16 cellular contexts compared by ENCODE assay signal in the genomic region with DNA sequence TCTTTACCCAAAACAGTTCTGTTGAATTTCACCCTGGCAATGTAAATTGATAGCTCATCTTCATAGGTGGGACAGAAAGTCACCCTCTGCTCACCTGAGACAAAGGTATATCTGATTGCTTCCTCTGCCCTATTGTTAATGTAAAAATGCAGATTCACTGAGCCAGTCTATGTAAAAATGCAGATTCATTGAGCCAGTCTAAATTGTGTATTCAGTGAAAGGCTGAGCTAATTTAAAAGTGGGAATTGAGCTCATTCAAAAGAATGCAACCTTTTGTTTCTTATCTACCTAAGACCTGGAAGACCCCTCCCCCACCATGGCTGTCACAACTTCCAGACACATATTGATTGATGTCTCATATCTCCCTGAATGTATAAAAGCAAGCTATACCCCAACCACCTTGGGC.
"Had no signal": no experiment of that assay in that cellular context is flagged by ENCODE, and none has a peak within 500 bp of the region (broad histone marks: within the 10 kb centered on the region; RNA-seq: fewer than 3 reads in every experiment).

No MANE protein-coding gene starts in this region.

- H3K4me3 ChIP-seq: thyroid gland had no signal

- H3K36me3 ChIP-seq: thyroid gland had no signal

- DNase-seq: activated CD4-positive, alpha-beta T cell treated with anti-CD3 and anti-CD28 coated beads, Interleukin-2, amount 50 U/mL, for 4 hours; activated naive CD4-positive, alpha-beta T cell treated with anti-CD3 and anti-CD28 coated beads for 36 hours; activated naive CD8-positive, alpha-beta T cell treated with anti-CD3 and anti-CD28 coated beads, Interleukin-2, amount 50 U/mL, for 24 hours; activated T-cell treated with anti-CD3 and anti-CD28 coated beads for 4 hours; dermis blood vessel endothelial cell; effector memory CD8-positive, alpha-beta T cell; foreskin melanocyte; left ventricle myocardium superior; natural killer cell; posterior cingulate gyrus; stimulated activated CD4-positive, alpha-beta T cell treated with anti-CD3 and anti-CD28 coated beads, Interleukin-4, amount 100 ng/mL, for 1 hour; stimulated activated naive B cell treated with anti-CD40 and anti-IgM and Interleukin-4, amounts not matched to agents 10 μg/mL and 1 μg/mL and 100 μg/mL, for 72 hours; thyroid gland had no signal

- H3K4me3 Mint-ChIP-seq: activated naive CD4-positive, alpha-beta T cell treated with anti-CD3 and anti-CD28 coated beads for 36 hours; activated naive CD8-positive, alpha-beta T cell treated with anti-CD3 and anti-CD28 coated beads, Interleukin-2, amount 50 U/mL, for 24 hours; effector memory CD8-positive, alpha-beta T cell; memory B cell; natural killer cell; stimulated activated naive B cell treated with anti-CD40 and anti-IgM and Interleukin-4, amounts not matched to agents 10 μg/mL and 1 μg/mL and 100 μg/mL, for 72 hours had no signal

- H3K27ac Mint-ChIP-seq: activated naive CD4-positive, alpha-beta T cell treated with anti-CD3 and anti-CD28 coated beads for 36 hours; activated naive CD8-positive, alpha-beta T cell treated with anti-CD3 and anti-CD28 coated beads, Interleukin-2, amount 50 U/mL, for 24 hours; effector memory CD8-positive, alpha-beta T cell; memory B cell; natural killer cell; stimulated activated naive B cell treated with anti-CD40 and anti-IgM and Interleukin-4, amounts not matched to agents 10 μg/mL and 1 μg/mL and 100 μg/mL, for 72 hours had no signal

- H3K27ac ChIP-seq: epithelial cell of prostate, thyroid gland had no signal

- H3K27me3 Mint-ChIP-seq: activated naive CD8-positive, alpha-beta T cell treated with anti-CD3 and anti-CD28 coated beads, Interleukin-2, amount 50 U/mL, for 24 hours; effector memory CD8-positive, alpha-beta T cell; memory B cell; stimulated activated naive B cell treated with anti-CD40 and anti-IgM and Interleukin-4, amounts not matched to agents 10 μg/mL and 1 μg/mL and 100 μg/mL, for 72 hours had no signal

- ATAC-seq: activated CD4-positive, CD25-positive, alpha-beta regulatory T cell treated with anti-CD3 and anti-CD28 coated beads, Interleukin-2, amount 50 U/mL, for 24 hours; activated naive CD8-positive, alpha-beta T cell treated with anti-CD3 and anti-CD28 coated beads, Interleukin-2, amount 50 U/mL, for 24 hours; effector memory CD8-positive, alpha-beta T cell; left ventricle myocardium superior; natural killer cell; stimulated activated naive B cell treated with anti-CD40 and anti-IgM and Interleukin-4, amounts not matched to agents 10 μg/mL and 1 μg/mL and 100 μg/mL, for 72 hours had no signal

- H3K9me3 Mint-ChIP-seq: activated naive CD4-positive, alpha-beta T cell treated with anti-CD3 and anti-CD28 coated beads for 36 hours; activated naive CD8-positive, alpha-beta T cell treated with anti-CD3 and anti-CD28 coated beads, Interleukin-2, amount 50 U/mL, for 24 hours; effector memory CD8-positive, alpha-beta T cell; memory B cell; natural killer cell; stimulated activated naive B cell treated with anti-CD40 and anti-IgM and Interleukin-4, amounts not matched to agents 10 μg/mL and 1 μg/mL and 100 μg/mL, for 72 hours had no signal

- H3K4me1 ChIP-seq: thyroid gland had no signal

- H3K9me3 ChIP-seq: thyroid gland had no signal

- H3K27me3 ChIP-seq: thyroid gland had no signal

- H3K36me3 Mint-ChIP-seq: memory B cell, natural killer cell had no signal

- H3K4me1 Mint-ChIP-seq: activated naive CD8-positive, alpha-beta T cell treated with anti-CD3 and anti-CD28 coated beads, Interleukin-2, amount 50 U/mL, for 24 hours; memory B cell; stimulated activated naive B cell treated with anti-CD40 and anti-IgM and Interleukin-4, amounts not matched to agents 10 μg/mL and 1 μg/mL and 100 μg/mL, for 72 hours had no signal
